11 cellular contexts compared by ENCODE assay signal in genomic region chr10:62057359-62057758, GRCh38.
DNase-seq lines count a peak whose midpoint lies in the region; ATAC-seq and TF ChIP-seq lines count a peak whose summit lies in the region.
"Had no signal": no experiment of that assay in that cellular context is flagged by ENCODE, and none has a peak within 500 bp of the region (broad histone marks: within the 10 kb centered on the region; RNA-seq: fewer than 3 reads in every experiment).

No MANE protein-coding gene starts in this region.

- POLR2A ChIA-PET in RWPE1 (lab: Yijun Ruan, JAX; ENCODE audit: low non-redundant PET), result no interaction called here

- DNase-seq in EH (ENCODE audit: low read depth) (peak; percentile 58), amniotic epithelial cell (ENCODE audit: low read depth) (peak; percentile 62), right atrium auricular region (ENCODE audit: low spot score) (no peak), RWPE1 (ENCODE audit: low spot score) (no peak), NCI-H69 (lab: John Stamatoyannopoulos, UW) (no peak)
- DNase-seq in effector memory CD4-positive, alpha-beta T cell, result no peak
- DNase-seq: activated CD4-positive, alpha-beta T cell treated with anti-CD3 and anti-CD28 coated beads, Interleukin-2, amount 50 U/mL, for 4 hours; DND-41; stimulated activated CD8-positive, alpha-beta memory T cell treated with anti-CD3 and anti-CD28 coated beads, Interleukin-4, amount 100 ng/mL, for 48 hours had no signal

- H3K4me1 ChIP-seq in right atrium auricular region, result peaks cover 0 to 96% of the 10 kb centered on the region in 2 donors
- H3K4me1 ChIP-seq in effector memory CD4-positive, alpha-beta T cell (ENCODE audit: control insufficient read depth, insufficient read depth, low read length, poor library complexity, severe bottlenecking), result peaks cover 48% of the 10 kb centered on the region

- CTCF ChIA-PET in RWPE1 (lab: Yijun Ruan, JAX), result no interaction called here

- no peak for ATAC-seq in GM21360 (IDR thresholded peaks at IDR 0.05; ENCODE audit: unreplicated experiment)

- TF ChIP-seq CTCF in right atrium auricular region (IDR thresholded peaks at IDR 0.05) (no peak), RWPE1 (conservative IDR thresholded peaks at IDR 0.05; ENCODE audit: low read depth) (no peak)

- H3K27me3 ChIP-seq in right atrium auricular region, result no peaks in the 10 kb centered on the region
- no peaks in the 10 kb centered on the region for H3K27me3 ChIP-seq in effector memory CD4-positive, alpha-beta T cell (replicated peaks; ENCODE audit: control insufficient read depth, insufficient read depth, low read length, poor library complexity, severe bottlenecking)

- no peaks in the 10 kb centered on the region for H3K9me3 ChIP-seq in right atrium auricular region
- no peaks in the 10 kb centered on the region for H3K9me3 ChIP-seq in effector memory CD4-positive, alpha-beta T cell (ENCODE audit: control insufficient read depth, low read length)

- H3K27ac ChIP-seq in right atrium auricular region (peak overlapping the region; percentile 97 to 98), skin epidermis (peak overlapping the region in 18 of 21 experiments; percentile 4 to 97 (median 74)), RWPE1 (no peak overlapping the region)
- no peak overlapping the region for H3K27ac ChIP-seq in effector memory CD4-positive, alpha-beta T cell (ENCODE audit: insufficient read depth, low read length, poor library complexity, severe bottlenecking)

- peak overlapping the region in 1 of 2 donors; percentile 13 for H3K4me3 ChIP-seq in right atrium auricular region
- peak overlapping the region in 1 of 7 experiments; percentile 2 for H3K4me3 ChIP-seq in skin epidermis
- H3K4me3 ChIP-seq in effector memory CD4-positive, alpha-beta T cell (ENCODE audit: insufficient read depth, low read depth, low read length, poor library complexity, severe bottlenecking), result no peak overlapping the region

- peaks cover 72% of the 10 kb centered on the region for H3K36me3 ChIP-seq in right atrium auricular region
- peaks cover 39% of the 10 kb centered on the region for H3K36me3 ChIP-seq in effector memory CD4-positive, alpha-beta T cell (ENCODE audit: control insufficient read depth, insufficient read depth, low read length)

Comparison
In these comparisons a context has a peak if more than half of its experiments do, and no peak if none do; other contexts are left out.
1. DNase-seq: peak in EH (single experiment) and amniotic epithelial cell (single experiment); none in right atrium auricular region (single experiment), effector memory CD4-positive, alpha-beta T cell (0 of 3), RWPE1 (single experiment) and NCI-H69 (single experiment).
2. H3K27ac ChIP-seq: peak in right atrium auricular region (2 of 2) and skin epidermis (18 of 21); none in effector memory CD4-positive, alpha-beta T cell (single experiment) and RWPE1 (single experiment).